Comparison of ENCODE assay signal across 15 cellular contexts in genomic region chr2:215447056-215447455, GRCh38. TPM values are rescaled to one million over a fixed set of nuclear protein-coding genes. Genes with fewer than 3 reads are reported as not detected.
DNase-seq lines count a peak whose midpoint lies in the region; ATAC-seq and TF ChIP-seq lines count a peak whose summit lies in the region.
"Had no signal": no experiment of that assay in that cellular context is flagged by ENCODE, and none has a peak within 500 bp of the region (broad histone marks: within the 10 kb centered on the region; RNA-seq: fewer than 3 reads in every experiment).

No MANE protein-coding gene starts in this region.

- H2AFZ ChIP-seq in trophoblast cell (ENCODE audit: insufficient read depth, low read length, poor library complexity): no peak overlapping the region

- ATAC-seq in foreskin keratinocyte: peak; percentile 64
- ATAC-seq: A549 had no signal

- no peaks in the 10 kb centered on the region for H3K79me2 ChIP-seq in trophoblast cell (ENCODE audit: control insufficient read depth, insufficient read depth, low read length, poor library complexity)

- in situ Hi-C loops in SK-MEL-5 (cut with HindIII; ENCODE audit: low pct_unique_long_range_greater_than_20kb, low sequenced_read_pairs): no loop called here

- H4K8ac ChIP-seq in trophoblast cell (ENCODE audit: low read depth, low read length): no peak overlapping the region

- no peak for TF ChIP-seq CTCF in foreskin keratinocyte (conservative IDR thresholded peaks at IDR 0.05)

- no peak overlapping the region for H4K91ac ChIP-seq in trophoblast cell (ENCODE audit: low read depth, low read length)

- H3K36me3 ChIP-seq in trophoblast cell (ENCODE audit: control insufficient read depth in 1 of 2, insufficient read depth in 2 of 2, low read length in 2 of 2): no peaks in the 10 kb centered on the region

- H3K4me2 ChIP-seq in trophoblast cell (ENCODE audit: low read length): no peak overlapping the region
- H3K4me2 ChIP-seq: A549 had no signal

- DNase-seq in NCI-H226: peak; percentile 13
- peak; percentile 75 for DNase-seq in SK-MEL-5 (ENCODE audit: low read depth, low spot score)
- peak; percentile 43 to 69 for DNase-seq in foreskin keratinocyte
- peak; percentile 67 to 77 for DNase-seq in trophoblast cell
- no peak for DNase-seq in 8988T
- no peak for DNase-seq in central memory CD4-positive, alpha-beta T cell
- no peak for DNase-seq in iPS-NIHi7 (ENCODE audit: extremely low spot score)
- no peak for DNase-seq in NCI-H1417 (lab: John Stamatoyannopoulos, UW)
- DNase-seq: AML-193; Caco-2; CD4-positive, alpha-beta T cell; GOT3; H9 had no signal

- no peak overlapping the region for H2BK12ac ChIP-seq in trophoblast cell (ENCODE audit: low read length)

- H3K4me1 ChIP-seq in foreskin keratinocyte: peaks cover 23% of the 10 kb centered on the region
- no peaks in the 10 kb centered on the region for H3K4me1 ChIP-seq in trophoblast cell (ENCODE audit: control insufficient read depth in 1 of 2, insufficient read depth in 2 of 2, low read length in 2 of 2)
- H3K4me1 ChIP-seq: A549 had no signal

- no peak overlapping the region for H3K4ac ChIP-seq in trophoblast cell (ENCODE audit: low read depth, low read length)

- no peak overlapping the region for H3K23ac ChIP-seq in trophoblast cell (ENCODE audit: low read length)

- no peaks in the 10 kb centered on the region for H3K9me3 ChIP-seq in trophoblast cell (ENCODE audit: insufficient read depth, low read depth, low read length)
- H3K9me3 ChIP-seq: A549, Caco-2 had no signal

- no peak overlapping the region for H3K14ac ChIP-seq in trophoblast cell (ENCODE audit: low read length)

- H3K27me3 ChIP-seq in foreskin keratinocyte: no peaks in the 10 kb centered on the region
- no peaks in the 10 kb centered on the region for H3K27me3 ChIP-seq in trophoblast cell (ENCODE audit: insufficient read depth, low read length)

- no peak overlapping the region for H3K9ac ChIP-seq in trophoblast cell (ENCODE audit: low read length)

- H3K27ac ChIP-seq in foreskin keratinocyte (peak overlapping the region; percentile 55), trophoblast cell (ENCODE audit: low read depth, low read length) (no peak overlapping the region)
- H3K27ac ChIP-seq: A549, C4-2B had no signal

- no peaks in the 10 kb centered on the region for H3K79me1 ChIP-seq in trophoblast cell (ENCODE audit: low read length)

- H3K4me3 ChIP-seq in trophoblast cell (ENCODE audit: low read depth, low read length): no peak overlapping the region
- H3K4me3 ChIP-seq: A549 had no signal

- H3K18ac ChIP-seq in trophoblast cell (ENCODE audit: low read length): no peak overlapping the region

- H4K12ac ChIP-seq in trophoblast cell (ENCODE audit: low read depth, low read length): no peak overlapping the region

- no peak overlapping the region for H2BK120ac ChIP-seq in trophoblast cell (ENCODE audit: insufficient read depth, low read length, poor library complexity)

- no peak overlapping the region for H2BK5ac ChIP-seq in trophoblast cell (ENCODE audit: low read depth, low read length, poor library complexity)

- WGBS in trophoblast cell (ENCODE audit: extremely low coverage, insufficient coverage, insufficient read length): no CpG with 5 or more reads among the region's 2 CpGs

- H2AK5ac ChIP-seq in trophoblast cell (ENCODE audit: low read length): no peak overlapping the region

RNA-seq across cellular contexts. Expression of gene FN1, which starts 11.2 kb away (rescaled TPM):
- 424 and 551 TPM in 2 replicates for total RNA-seq in SK-MEL-5 (2014; rRNA removed; shearing (Covaris generic))
- polyA plus RNA-seq in SK-MEL-5 (2015; cell fraction: cytosol; rRNA removed): 965 and 1,250 TPM in 2 replicates
- 921 and 1,069 TPM in 2 replicates for polyA plus RNA-seq in SK-MEL-5 (2015; cell fraction: nucleus; rRNA removed)
- total RNA-seq in foreskin keratinocyte: 2,068 and 6,230 TPM in 2 replicates
- polyA plus RNA-seq in foreskin keratinocyte: 1,523 and 3,810 TPM in 2 replicates
- polyA plus RNA-seq in trophoblast cell (2013): 3,568 and 4,026 TPM in 2 replicates

Comparison
In these comparisons a context has a peak if more than half of its experiments do, and no peak if none do; other contexts are left out.
1. DNase-seq: peak in NCI-H226 (single experiment), SK-MEL-5 (single experiment), foreskin keratinocyte (2 of 2) and trophoblast cell (2 of 2); none in 8988T (single experiment), central memory CD4-positive, alpha-beta T cell (single experiment), iPS-NIHi7 (single experiment) and NCI-H1417 (0 of 3).